In the genomic region with DNA sequence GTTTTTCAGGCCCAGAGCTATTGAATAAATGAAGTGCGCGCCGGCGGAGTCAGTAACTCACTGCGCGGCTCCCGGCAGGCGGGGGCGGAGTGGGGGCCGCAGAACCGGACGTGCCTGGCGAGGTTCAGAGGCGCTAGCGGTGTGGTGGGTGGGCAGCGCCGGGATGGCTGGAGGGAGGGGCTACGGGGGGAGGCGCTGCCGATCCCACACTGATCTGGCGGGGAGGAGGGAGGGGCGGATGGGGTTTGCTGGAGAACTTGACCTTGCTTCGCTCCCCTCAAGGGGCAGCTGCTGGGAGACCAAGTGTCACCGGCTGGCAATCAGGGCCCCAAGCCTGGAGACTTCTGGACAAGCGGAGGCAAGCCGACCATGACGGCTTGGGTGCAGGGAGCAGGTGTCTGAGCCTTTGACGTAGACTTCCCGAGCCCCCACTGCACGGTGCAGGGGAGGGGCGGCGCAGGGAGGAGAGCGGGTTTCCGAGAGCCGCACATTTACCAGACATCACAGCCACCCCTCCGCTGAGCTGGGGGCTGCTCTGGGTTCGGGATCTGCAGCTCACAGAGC, we compare ENCODE assay signal across 10 cellular contexts.
A peak's percentile ranks its signal among the peaks of the same experiment; 100 is the strongest.
DNase-seq lines count a peak whose midpoint lies in the region; ATAC-seq and TF ChIP-seq lines count a peak whose summit lies in the region.
"Had no signal": no experiment of that assay in that cellular context is flagged by ENCODE, and none has a peak within 500 bp of the region (broad histone marks: within the 10 kb centered on the region; RNA-seq: fewer than 3 reads in every experiment).

No MANE protein-coding gene starts in this region.

- H3K36me3 Mint-ChIP-seq in natural killer cell (no peaks in the 10 kb centered on the region), Caco-2 (ENCODE audit: insufficient read depth, unreplicated experiment) (no peaks in the 10 kb centered on the region)
- no peaks in the 10 kb centered on the region for H3K36me3 Mint-ChIP-seq in natural killer cell treated with Interleukin-12 subunit alpha and Interleukin-12 subunit beta and Interleukin-15 and Interleukin-18, amount 100 ng/mL, for 72 hours

- peak overlapping the region; percentile 52 for H3K4me3 Mint-ChIP-seq in natural killer cell
- H3K4me3 Mint-ChIP-seq in natural killer cell treated with Interleukin-12 subunit alpha and Interleukin-12 subunit beta and Interleukin-15 and Interleukin-18, amount 100 ng/mL, for 72 hours: no peak overlapping the region
- no peak overlapping the region for H3K4me3 Mint-ChIP-seq in Caco-2 (ENCODE audit: unreplicated experiment)

- no peak overlapping the region for H3K27ac ChIP-seq in coronary artery
- H3K27ac ChIP-seq: transverse colon had no signal

- H3K9me3 Mint-ChIP-seq in natural killer cell (no peaks in the 10 kb centered on the region), Caco-2 (ENCODE audit: unreplicated experiment) (no peaks in the 10 kb centered on the region)
- H3K9me3 Mint-ChIP-seq in natural killer cell treated with Interleukin-12 subunit alpha and Interleukin-12 subunit beta and Interleukin-15 and Interleukin-18, amount 100 ng/mL, for 72 hours: no peaks in the 10 kb centered on the region

- H3K4me1 Mint-ChIP-seq in natural killer cell (peaks cover 7 to 30% of the 10 kb centered on the region in 2 donors), Caco-2 (ENCODE audit: low read depth, unreplicated experiment) (no peaks in the 10 kb centered on the region)
- peaks cover 0 to 12% of the 10 kb centered on the region in 2 donors for H3K4me1 Mint-ChIP-seq in natural killer cell treated with Interleukin-12 subunit alpha and Interleukin-12 subunit beta and Interleukin-15 and Interleukin-18, amount 100 ng/mL, for 72 hours (ENCODE audit: low read depth in 2 of 2)

- peaks cover 43% of the 10 kb centered on the region in 2 donors for H3K27me3 Mint-ChIP-seq in natural killer cell (ENCODE audit: low read depth in 2 of 2)
- peaks cover 39 to 44% of the 10 kb centered on the region in 2 donors for H3K27me3 Mint-ChIP-seq in natural killer cell treated with Interleukin-12 subunit alpha and Interleukin-12 subunit beta and Interleukin-15 and Interleukin-18, amount 100 ng/mL, for 72 hours
- H3K27me3 Mint-ChIP-seq in Caco-2 (ENCODE audit: insufficient read depth, unreplicated experiment): peaks cover 7% of the 10 kb centered on the region

- H3K27ac Mint-ChIP-seq in natural killer cell (no peak overlapping the region), Caco-2 (ENCODE audit: unreplicated experiment) (no peak overlapping the region)
- no peak overlapping the region for H3K27ac Mint-ChIP-seq in natural killer cell treated with Interleukin-12 subunit alpha and Interleukin-12 subunit beta and Interleukin-15 and Interleukin-18, amount 100 ng/mL, for 72 hours

- DNase-seq in natural killer cell (peak; percentile 10), coronary artery (ENCODE audit: low spot score) (peak; percentile 58), mesenteric fat pad (ENCODE audit: low spot score) (peak; percentile 78), ureter (ENCODE audit: low spot score) (no peak), C1 segment of cervical spinal cord (lab: John Stamatoyannopoulos, UW) (no peak), Caco-2 (no peak)
- DNase-seq in natural killer cell treated with Interleukin-12 subunit alpha and Interleukin-12 subunit beta and Interleukin-15 and Interleukin-18, amount 100 ng/mL, for 72 hours (ENCODE audit: low spot score): no peak
- DNase-seq: activated naive CD4-positive, alpha-beta T cell had no signal

- H3K9me3 ChIP-seq in Caco-2: no peaks in the 10 kb centered on the region
- H3K9me3 ChIP-seq: transverse colon had no signal

- no peaks in the 10 kb centered on the region for H3K4me1 ChIP-seq in Caco-2

- intact Hi-C loops in natural killer cell (cut with micrococcal nuclease): no loop called here
- intact Hi-C loops in Caco-2 (cut with micrococcal nuclease; ENCODE audit: unreplicated experiment): no loop called here

- POLR2A ChIA-PET in Caco-2 (lab: Charles Lee): no interaction called here

- H3K27me3 ChIP-seq in Caco-2 (replicated peaks; ENCODE audit: control insufficient read depth, insufficient read depth, low read length): no peaks in the 10 kb centered on the region

- H3K4me3 ChIP-seq in coronary artery: peak overlapping the region; percentile 47
- no peak overlapping the region for H3K4me3 ChIP-seq in Caco-2 (ENCODE audit: low read depth, low read length)

- H3K36me3 ChIP-seq in Caco-2 (ENCODE audit: control insufficient read depth, insufficient read depth, low read length): no peaks in the 10 kb centered on the region
- H3K36me3 ChIP-seq: transverse colon had no signal

- BruUV-seq in Caco-2 (replicated peaks; lab: Mats Ljungman, UMichigan): no TSS peak

- TF ChIP-seq CTCF in natural killer cell (IDR thresholded peaks at IDR 0.05): no peak
- TF ChIP-seq CTCF in coronary artery (IDR thresholded peaks at IDR 0.05): no peak
- TF ChIP-seq CTCF in Caco-2 (IDR thresholded peaks at IDR 0.05; ENCODE audit: insufficient read depth in 1 of 2, low read depth in 1 of 2, low read length in 1 of 2, severe bottlenecking in 1 of 2, unreplicated experiment in 1 of 2): no peak

- CTCF ChIA-PET in Caco-2 (lab: Charles Lee): no interaction called here

- peak in 1 of 3 donors; percentile 68 for ATAC-seq in natural killer cell
- ATAC-seq in natural killer cell treated with Interleukin-12 subunit alpha and Interleukin-12 subunit beta and Interleukin-15 and Interleukin-18, amount 100 ng/mL, for 72 hours: no peak
- no peak for ATAC-seq in GM18907 (IDR thresholded peaks at IDR 0.05; ENCODE audit: unreplicated experiment)

Comparison
In these comparisons a context has a peak if more than half of its experiments do, and no peak if none do; other contexts are left out.
1. DNase-seq: peak in natural killer cell (single experiment), coronary artery (single experiment) and mesenteric fat pad (single experiment); none in natural killer cell treated with Interleukin-12 subunit alpha and Interleukin-12 subunit beta and Interleukin-15 and Interleukin-18, amount 100 ng/mL, for 72 hours (single experiment), ureter (single experiment), C1 segment of cervical spinal cord (0 of 14) and Caco-2 (0 of 2).